Comparison of ENCODE assay signal across 26 cellular contexts in the genomic region with DNA sequence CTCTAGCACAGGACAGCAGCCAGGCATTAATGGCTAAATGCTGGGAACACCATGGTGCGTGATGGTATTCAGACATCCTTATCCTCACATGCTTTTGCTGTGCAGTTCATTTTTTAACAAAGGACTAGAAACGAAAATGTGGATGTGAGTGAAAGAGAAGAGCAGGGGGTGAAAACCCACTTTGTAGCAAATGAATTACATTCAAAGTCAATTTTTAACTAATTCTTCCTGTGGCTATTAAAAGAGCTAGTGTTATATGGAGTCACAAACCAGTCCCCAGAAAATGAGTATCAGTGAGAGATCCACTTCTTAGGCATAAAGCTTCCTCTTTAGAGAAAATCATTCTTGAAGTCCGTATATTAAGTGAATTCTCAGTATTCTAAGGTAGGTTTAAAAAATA.
DNase-seq lines count a peak whose midpoint lies in the region; ATAC-seq lines count a peak whose summit lies in the region.
"Had no signal": no experiment of that assay in that cellular context is flagged by ENCODE, and none has a peak within 500 bp of the region (broad histone marks: within the 10 kb centered on the region; RNA-seq: fewer than 3 reads in every experiment).

No MANE protein-coding gene starts in this region.

- DNase-seq in left kidney (ENCODE audit: low read depth, low spot score), result peak; percentile 38
- no peak for DNase-seq in GOT3 (lab: John Stamatoyannopoulos, UW)
- no peak for DNase-seq in retina
- DNase-seq: Caco-2; CD8-positive, alpha-beta T cell; DMS 273 treated with DMSO at 0.1 percent for 48 hours; DMS79; EL; GDM1; NCI-H1092; NCI-H1417 treated with DMSO at 0.1 percent for 48 hours; NCI-H1694 treated with DMSO at 0.1 percent for 48 hours; NCI-H2081 treated with DMSO at 0.1 percent for 48 hours; NCI-H2171; NCI-H226; NCI-H510A; NCI-H69; SIG-M5; SK-N-SH; T-helper 17 cell had no signal

- ATAC-seq in GM19025 (IDR thresholded peaks at IDR 0.05; ENCODE audit: low read depth, unreplicated experiment), result peak; percentile 50
- peak; percentile 62 for ATAC-seq in HG03432 (IDR thresholded peaks at IDR 0.05; ENCODE audit: unreplicated experiment)
- ATAC-seq in HG03108 (IDR thresholded peaks at IDR 0.05; ENCODE audit: unreplicated experiment), result no peak
- no peak for ATAC-seq in HG02870 (IDR thresholded peaks at IDR 0.05; ENCODE audit: unreplicated experiment)
- ATAC-seq: CD8-positive, alpha-beta T cell; GM12878; Panc1; T-helper 17 cell had no signal

Comparison
In these comparisons a context has a peak if more than half of its experiments do, and no peak if none do; other contexts are left out.
1. ATAC-seq: peak in GM19025 (single experiment) and HG03432 (single experiment); none in HG03108 (single experiment) and HG02870 (single experiment).